Comparison of ENCODE assay signal across 24 cellular contexts in the genomic region with DNA sequence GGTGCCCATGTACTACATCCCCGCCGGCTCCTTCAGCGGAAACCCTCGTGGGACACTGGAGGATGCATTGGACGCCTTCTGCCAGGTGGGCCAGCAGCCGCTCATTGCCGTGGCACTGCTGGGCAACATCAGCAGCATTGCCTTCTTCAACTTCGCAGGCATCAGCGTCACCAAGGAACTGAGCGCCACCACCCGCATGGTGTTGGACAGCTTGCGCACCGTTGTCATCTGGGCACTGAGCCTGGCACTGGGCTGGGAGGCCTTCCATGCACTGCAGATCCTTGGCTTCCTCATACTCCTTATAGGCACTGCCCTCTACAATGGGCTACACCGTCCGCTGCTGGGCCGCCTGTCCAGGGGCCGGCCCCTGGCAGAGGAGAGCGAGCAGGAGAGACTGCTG. TPM values are rescaled to one million over a fixed set of nuclear protein-coding genes. Genes with fewer than 3 reads are reported as not detected.
A peak's percentile ranks its signal among the peaks of the same experiment; 100 is the strongest.
DNase-seq lines count a peak whose midpoint lies in the region; ATAC-seq, FAIRE-seq and TF ChIP-seq lines count a peak whose summit lies in the region.
"Had no signal": no experiment of that assay in that cellular context is flagged by ENCODE, and none has a peak within 500 bp of the region (broad histone marks: within the 10 kb centered on the region; RNA-seq: fewer than 3 reads in every experiment).

No MANE protein-coding gene starts in this region.

- H2BK15ac ChIP-seq in neuronal stem cell (ENCODE audit: low read length): no peak overlapping the region

- 99% methylated on average over 12 of the region's 18 CpGs for WGBS in K562 (ENCODE audit: insufficient coverage, low coverage, missing lambda C conversion rate)
- WGBS in neuronal stem cell (ENCODE audit: extremely low coverage in 2 of 2, insufficient read length in 2 of 2, insufficient replicate concordance in 1 of 2), 2 donors: no CpG with 5 or more reads among the region's 18 CpGs

- H3K4me3 Mint-ChIP-seq in activated T-cell treated with anti-CD3 and anti-CD28 coated beads, Interleukin-2, amount 50 U/mL, for 24 hours: no peak overlapping the region
- H3K4me3 Mint-ChIP-seq in CD4-positive, alpha-beta T cell: no peak overlapping the region
- H3K4me3 Mint-ChIP-seq: CD8-positive, alpha-beta memory T cell had no signal

- H3K79me1 ChIP-seq in neuronal stem cell (ENCODE audit: low read depth, low read length): peaks cover 6% of the 10 kb centered on the region

- H4K8ac ChIP-seq in neuronal stem cell (ENCODE audit: low read depth, low read length): no peak overlapping the region

- H3K36me3 Mint-ChIP-seq in activated T-cell treated with anti-CD3 and anti-CD28 coated beads, Interleukin-2, amount 50 U/mL, for 24 hours (ENCODE audit: low read depth): peaks cover 79% of the 10 kb centered on the region
- H3K36me3 Mint-ChIP-seq in CD4-positive, alpha-beta T cell (ENCODE audit: low read depth): peaks cover 76% of the 10 kb centered on the region

- peaks cover 0 to 7% of the 10 kb centered on the region in 2 experiments; a peak in 2 of 5 replicates for H3K4me1 ChIP-seq in K562 (replicated peaks in 1 of 2; ENCODE audit: control insufficient read depth in 2 of 2, insufficient read depth in 2 of 2, low read length in 2 of 2)
- H3K4me1 ChIP-seq in neuronal stem cell (ENCODE audit: control insufficient read depth in 2 of 2, insufficient read depth in 1 of 2, low read depth in 1 of 2, low read length in 2 of 2): no peaks in the 10 kb centered on the region

- peaks cover 12% of the 10 kb centered on the region for H3K4me1 Mint-ChIP-seq in activated T-cell treated with anti-CD3 and anti-CD28 coated beads, Interleukin-2, amount 50 U/mL, for 24 hours (ENCODE audit: low read depth)
- H3K4me1 Mint-ChIP-seq in CD4-positive, alpha-beta T cell (ENCODE audit: low read depth): peaks cover 7% of the 10 kb centered on the region

- H3K27ac ChIP-seq in CD4-positive, alpha-beta T cell (ENCODE audit: low read depth, low read length): no peak overlapping the region
- no peak overlapping the region for H3K27ac ChIP-seq in K562 (ENCODE audit: extremely low read depth, low read depth, low read length)
- no peak overlapping the region for H3K27ac ChIP-seq in neuronal stem cell (replicated peaks; ENCODE audit: low read length)
- H3K27ac ChIP-seq: SJCRH30 had no signal

- H3K18ac ChIP-seq in neuronal stem cell (ENCODE audit: low read length): no peak overlapping the region

- no peak overlapping the region for H2BK120ac ChIP-seq in neuronal stem cell (ENCODE audit: low read depth, low read length)

- H3K27ac Mint-ChIP-seq in activated T-cell treated with anti-CD3 and anti-CD28 coated beads, Interleukin-2, amount 50 U/mL, for 24 hours: peak overlapping the region; percentile 91
- H3K27ac Mint-ChIP-seq in CD4-positive, alpha-beta T cell: peak overlapping the region; percentile 56
- H3K27ac Mint-ChIP-seq: CD8-positive, alpha-beta memory T cell had no signal

- no peak overlapping the region for H3K4ac ChIP-seq in neuronal stem cell (ENCODE audit: low read length)

- peaks cover 5% of the 10 kb centered on the region for H3K9me1 ChIP-seq in K562 (ENCODE audit: control insufficient read depth, insufficient read depth, low read length)

- H2BK5ac ChIP-seq in neuronal stem cell (ENCODE audit: low read length): no peak overlapping the region

- H3K4me3 ChIP-seq in K562 (no peak overlapping the region), neuronal stem cell (ENCODE audit: low read length in 2 of 2) (no peak overlapping the region)
- H3K4me3 ChIP-seq: MG63, SJCRH30 had no signal

- TF ChIP-seq EP300 in K562 (IDR thresholded peaks at IDR 0.05; ENCODE audit: low read length): no peak

- H3K14ac ChIP-seq in neuronal stem cell (ENCODE audit: low read length): no peak overlapping the region

- FAIRE-seq in K562 (lab: Jason Lieb, UNC): no peak

- POLR2A ChIA-PET in CD4-positive, alpha-beta T cell (lab: Charles Lee): interaction anchor here (1.7 kb wide), 1 partner anchor 7 kb away, joined by 6 read pairs; the partner anchor contains the start of gene CENPA
- POLR2A ChIA-PET in K562 (lab: Yijun Ruan, JAX): interaction anchor here (0.6 to 2.5 kb wide), 4 partner anchors 9 to 525 kb away, joined by 3 to 9 read pairs (median 5); no protein-coding TSS in a partner anchor

- no peak for TF ChIP-seq RAD21 in K562 (CRISPR knock-in tag; conservative IDR thresholded peaks at IDR 0.05 in 1 of 2, IDR thresholded peaks at IDR 0.05 in 1 of 2)

- intact Hi-C loops in CD4-positive, alpha-beta T cell (cut with DNase I, micrococcal nuclease): no loop called here
- intact Hi-C loops in K562 (cut with micrococcal nuclease): no loop called here

- in situ Hi-C loops in K562 (cut with MboI): no loop called here

- H4K91ac ChIP-seq in neuronal stem cell (ENCODE audit: low read depth, low read length, poor library complexity): no peak overlapping the region

- H3K4me2 ChIP-seq in K562 (ENCODE audit: insufficient read depth, low read length): no peak overlapping the region
- no peak overlapping the region for H3K4me2 ChIP-seq in neuronal stem cell (ENCODE audit: insufficient read depth, low read length, poor library complexity, severe bottlenecking)

- no peaks in the 10 kb centered on the region for H3K27me3 Mint-ChIP-seq in activated T-cell treated with anti-CD3 and anti-CD28 coated beads, Interleukin-2, amount 50 U/mL, for 24 hours
- no peaks in the 10 kb centered on the region for H3K27me3 Mint-ChIP-seq in CD4-positive, alpha-beta T cell
- H3K27me3 Mint-ChIP-seq: CD8-positive, alpha-beta memory T cell had no signal

- peaks cover 80% of the 10 kb centered on the region; the same call in 2 of the 3 replicates for H3K36me3 ChIP-seq in K562 (ENCODE audit: control insufficient read depth, insufficient read depth, low read length)
- H3K36me3 ChIP-seq in neuronal stem cell (replicated peaks in 1 of 2; ENCODE audit: control insufficient read depth in 2 of 2, insufficient read depth in 2 of 2, low read length in 2 of 2): peaks cover 32 to 89% of the 10 kb centered on the region in 2 donors

- no peaks in the 10 kb centered on the region for H3K9me3 Mint-ChIP-seq in activated T-cell treated with anti-CD3 and anti-CD28 coated beads, Interleukin-2, amount 50 U/mL, for 24 hours
- H3K9me3 Mint-ChIP-seq in CD4-positive, alpha-beta T cell: no peaks in the 10 kb centered on the region
- H3K9me3 Mint-ChIP-seq: CD8-positive, alpha-beta memory T cell had no signal

- H2AFZ ChIP-seq in K562 (ENCODE audit: low read depth, low read length) (no peak overlapping the region), neuronal stem cell (ENCODE audit: low read length) (no peak overlapping the region)

- no peaks in the 10 kb centered on the region for H4K20me1 ChIP-seq in K562 (replicated peaks; ENCODE audit: control insufficient read depth, insufficient read depth, low read length)

- H2BK12ac ChIP-seq in neuronal stem cell (ENCODE audit: low read length): no peak overlapping the region

- no peak for DNase-seq in activated T-cell treated with anti-CD3 and anti-CD28 coated beads, Interleukin-2, amount 50 U/mL, for 24 hours
- no peak for DNase-seq in activated T-cell treated with anti-CD3 and anti-CD28 coated beads, Interleukin-2, amount 50 U/mL, for 48 hours
- DNase-seq in CD4-positive, alpha-beta T cell: no peak
- no peak for DNase-seq in K562 (ENCODE audit: extremely low read depth in 1 of 4, low spot score in 3 of 4)
- DNase-seq in neuronal stem cell (ENCODE audit: low spot score): no peak
- no peak for DNase-seq in NCI-H2171 (lab: John Stamatoyannopoulos, UW)
- DNase-seq in NCI-H1105 treated with DMSO at 0.1 percent for 48 hours (lab: John Stamatoyannopoulos, UW): no peak
- DNase-seq in NCI-H2107 treated with DMSO at 0.1 percent for 48 hours (lab: John Stamatoyannopoulos, UW; ENCODE audit: unreplicated experiment): no peak
- DNase-seq: 8988T; AML-193; Calu3; CD8-positive, alpha-beta memory T cell; DMS153; GDM1; Kasumi-1; MG63; NCI-H1417 treated with DMSO at 0.1 percent for 48 hours; NCI-H187; NCI-H2107; NCI-H345; NCI-H524; NCI-H774; SJCRH30 had no signal

- no peak for ATAC-seq in CD4-positive, alpha-beta T cell (ENCODE audit: poor library complexity)
- ATAC-seq in K562: no peak
- ATAC-seq: Panc1 had no signal

- peak overlapping the region; percentile 26 for H2AK5ac ChIP-seq in neuronal stem cell (ENCODE audit: low read depth, low read length)

- BruUV-seq in K562 (replicated peaks; lab: Mats Ljungman, UMichigan): no TSS peak

- CTCF ChIA-PET in CD4-positive, alpha-beta T cell (lab: Charles Lee): no interaction called here
- CTCF ChIA-PET in K562 (lab: Yijun Ruan, JAX; ENCODE audit: low intra/inter-chr PET ratio): no interaction called here

- H3K27me3 ChIP-seq in CD4-positive, alpha-beta T cell (ENCODE audit: control insufficient read depth, insufficient read depth, low read length): no peaks in the 10 kb centered on the region
- H3K27me3 ChIP-seq in K562 (ENCODE audit: control insufficient read depth in 2 of 2, insufficient read depth in 2 of 2, low read length in 2 of 2) (no peaks in the 10 kb centered on the region), neuronal stem cell (ENCODE audit: control insufficient read depth in 3 of 3, insufficient read depth in 3 of 3, low read depth in 1 of 3, low read length in 3 of 3) (no peaks in the 10 kb centered on the region)
- H3K27me3 ChIP-seq: MG63, SJCRH30 had no signal

- peak overlapping the region; percentile 89 for H3K23ac ChIP-seq in neuronal stem cell (ENCODE audit: low read depth, low read length, poor library complexity)

- TF ChIP-seq CTCF in CD4-positive, alpha-beta T cell (IDR thresholded peaks at IDR 0.05): no peak
- no peak for TF ChIP-seq CTCF in K562 (IDR thresholded peaks at IDR 0.05 in 2 of 3, conservative IDR thresholded peaks at IDR 0.05 in 1 of 3; ENCODE audit: insufficient read depth in 2 of 3, low read depth in 1 of 3, low read length in 3 of 3)

- peak overlapping the region in 1 of 2 experiments; percentile 33; a peak in 1 of 4 replicates for H3K9ac ChIP-seq in K562 (ENCODE audit: insufficient read depth in 1 of 2, low read depth in 2 of 2, low read length in 2 of 2)
- no peak overlapping the region for H3K9ac ChIP-seq in neuronal stem cell (ENCODE audit: low read depth, low read length, poor library complexity)

- no peaks in the 10 kb centered on the region for H3K9me3 ChIP-seq in CD4-positive, alpha-beta T cell (ENCODE audit: control insufficient read depth, low read length)
- H3K9me3 ChIP-seq in K562 (replicated peaks; ENCODE audit: control insufficient read depth, insufficient read depth, low read depth, low read length) (no peaks in the 10 kb centered on the region), neuronal stem cell (replicated peaks in 1 of 2; ENCODE audit: control insufficient read depth in 2 of 2, insufficient read depth in 1 of 2, low read depth in 1 of 2, low read length in 2 of 2) (peaks cover 0 to 5% of the 10 kb centered on the region in 2 donors)
- H3K9me3 ChIP-seq: MG63, SJCRH30 had no signal

- no peak; the same call in 1 of the 2 replicates for TF ChIP-seq POLR2A in K562 (conservative IDR thresholded peaks at IDR 0.05)

- H3K79me2 ChIP-seq in K562 (ENCODE audit: control insufficient read depth, insufficient read depth, low read length): peaks cover 7% of the 10 kb centered on the region

RNA-seq across cellular contexts. Expression of gene CENPA, which starts 7.8 kb away (rescaled TPM):
- total RNA-seq in CD4-positive, alpha-beta T cell: 1 to 10 TPM; 1.0 to 1.1 TPM
- 31.6 and 48.8 TPM in 2 replicates for total RNA-seq in K562 (2011; cell fraction: chromatin; rRNA removed; ENCODE audit: low replicate concordance)
- total RNA-seq in K562 (2011; cell fraction: nucleolus; rRNA removed): 18.2 and 18.7 TPM in 2 replicates
- 30.9 and 35.8 TPM in 2 replicates for total RNA-seq in K562 (2011; cell fraction: nucleoplasm; rRNA removed)
- total RNA-seq in K562 (2014; rRNA removed): 32.1 and 40.9 TPM in 2 replicates
- 48.8 and 49.6 TPM in 2 replicates for total RNA-seq in K562 (2014; rRNA removed; fragmentation: Illumina TruSeq; extraction: Trizol)
- total RNA-seq in K562 (2015; rRNA removed; fragmentation: Illumina TruSeq; extraction: Trizol): 40.8 and 44.7 TPM in 2 replicates
- total RNA-seq in K562 (2021): 45.6 and 51.7 TPM in 2 replicates
- polyA plus RNA-seq in K562 (2011; rRNA removed): 54.2 and 61.7 TPM in 2 replicates
- 43.0 and 48.2 TPM in 2 replicates for polyA plus RNA-seq in K562 (2011; cell fraction: cytosol; rRNA removed)
- 35.5 and 42.4 TPM in 2 replicates for polyA plus RNA-seq in K562 (2011; cell fraction: nucleus; rRNA removed)
- polyA plus RNA-seq in K562 (2012): 30.2 and 32.1 TPM in 2 replicates
- 53.4 and 60.1 TPM in 2 replicates for polyA plus RNA-seq in K562 (2014; fragmentation: Illumina TruSeq; extraction: Trizol)
- 10 to 100 TPM; 11.3 to 13.4 TPM for polyA plus RNA-seq in K562 (2014; fragmentation: Nextera tagmentation; extraction: Ambion mirVana)
- polyA plus RNA-seq in K562 (2014; rRNA removed): 43.6 and 46.2 TPM in 2 replicates
- 25.6 and 28.3 TPM in 2 replicates for polyA minus RNA-seq in K562 (2011; rRNA and poly(A)+ RNA removed)
- 17.7 and 17.8 TPM in 2 replicates for polyA minus RNA-seq in K562 (2011; cell fraction: cytosol; rRNA and poly(A)+ RNA removed)
- 9.8 and 11.0 TPM in 2 replicates for polyA minus RNA-seq in K562 (2011; cell fraction: nucleus; rRNA and poly(A)+ RNA removed)
- polyA plus RNA-seq in neuronal stem cell (2013, experiment 1 of 2): 61.5 TPM
- 60.8 TPM for polyA plus RNA-seq in neuronal stem cell (2013, experiment 2 of 2)

RNA-seq across cellular contexts. Expression of gene SLC35F6, which starts 14.0 kb away (rescaled TPM):
- 10 to 100 TPM; 32.0 to 34.2 TPM for total RNA-seq in CD4-positive, alpha-beta T cell
- total RNA-seq in K562 (2011; cell fraction: chromatin; rRNA removed; ENCODE audit: low replicate concordance): 21.5 and 40.8 TPM in 2 replicates
- 40.7 and 47.7 TPM in 2 replicates for total RNA-seq in K562 (2011; cell fraction: nucleolus; rRNA removed)
- 48.1 and 75.0 TPM in 2 replicates for total RNA-seq in K562 (2011; cell fraction: nucleoplasm; rRNA removed)
- total RNA-seq in K562 (2014; rRNA removed): 22.9 and 31.9 TPM in 2 replicates
- 21.9 and 22.2 TPM in 2 replicates for total RNA-seq in K562 (2014; rRNA removed; fragmentation: Illumina TruSeq; extraction: Trizol)
- total RNA-seq in K562 (2015; rRNA removed; fragmentation: Illumina TruSeq; extraction: Trizol): 28.1 and 29.4 TPM in 2 replicates
- total RNA-seq in K562 (2021): 37.4 and 42.8 TPM in 2 replicates
- polyA plus RNA-seq in K562 (2011; rRNA removed): 11.9 and 16.7 TPM in 2 replicates
- polyA plus RNA-seq in K562 (2011; cell fraction: cytosol; rRNA removed): 18.3 and 30.0 TPM in 2 replicates
- polyA plus RNA-seq in K562 (2011; cell fraction: nucleus; rRNA removed): 5.5 and 8.8 TPM in 2 replicates
- polyA plus RNA-seq in K562 (2012): 17.4 and 33.3 TPM in 2 replicates
- 22.5 and 23.4 TPM in 2 replicates for polyA plus RNA-seq in K562 (2014; fragmentation: Illumina TruSeq; extraction: Trizol)
- 10 to 100 TPM; 19.3 to 47.3 TPM for polyA plus RNA-seq in K562 (2014; fragmentation: Nextera tagmentation; extraction: Ambion mirVana)
- 18.8 and 20.9 TPM in 2 replicates for polyA plus RNA-seq in K562 (2014; rRNA removed)
- 18.6 and 24.3 TPM in 2 replicates for polyA minus RNA-seq in K562 (2011; rRNA and poly(A)+ RNA removed)
- 23.3 and 30.5 TPM in 2 replicates for polyA minus RNA-seq in K562 (2011; cell fraction: cytosol; rRNA and poly(A)+ RNA removed)
- polyA minus RNA-seq in K562 (2011; cell fraction: nucleus; rRNA and poly(A)+ RNA removed): 6.7 and 9.3 TPM in 2 replicates
- polyA plus RNA-seq in neuronal stem cell (2013, experiment 1 of 2): 8.5 TPM
- polyA plus RNA-seq in neuronal stem cell (2013, experiment 2 of 2): 9.6 TPM

Comparison
In these comparisons a context has a peak if more than half of its experiments do, and no peak if none do; other contexts are left out.
1. RNA of gene CENPA, which starts 7.8 kb away (total RNA-seq): 18.2 to 51.7 TPM in K562; 1.0 to 1.1 TPM in CD4-positive, alpha-beta T cell; every median in the first group is over 4 times any median in the second.